ENCODE assay signal across 8 cellular contexts in the genomic region with DNA sequence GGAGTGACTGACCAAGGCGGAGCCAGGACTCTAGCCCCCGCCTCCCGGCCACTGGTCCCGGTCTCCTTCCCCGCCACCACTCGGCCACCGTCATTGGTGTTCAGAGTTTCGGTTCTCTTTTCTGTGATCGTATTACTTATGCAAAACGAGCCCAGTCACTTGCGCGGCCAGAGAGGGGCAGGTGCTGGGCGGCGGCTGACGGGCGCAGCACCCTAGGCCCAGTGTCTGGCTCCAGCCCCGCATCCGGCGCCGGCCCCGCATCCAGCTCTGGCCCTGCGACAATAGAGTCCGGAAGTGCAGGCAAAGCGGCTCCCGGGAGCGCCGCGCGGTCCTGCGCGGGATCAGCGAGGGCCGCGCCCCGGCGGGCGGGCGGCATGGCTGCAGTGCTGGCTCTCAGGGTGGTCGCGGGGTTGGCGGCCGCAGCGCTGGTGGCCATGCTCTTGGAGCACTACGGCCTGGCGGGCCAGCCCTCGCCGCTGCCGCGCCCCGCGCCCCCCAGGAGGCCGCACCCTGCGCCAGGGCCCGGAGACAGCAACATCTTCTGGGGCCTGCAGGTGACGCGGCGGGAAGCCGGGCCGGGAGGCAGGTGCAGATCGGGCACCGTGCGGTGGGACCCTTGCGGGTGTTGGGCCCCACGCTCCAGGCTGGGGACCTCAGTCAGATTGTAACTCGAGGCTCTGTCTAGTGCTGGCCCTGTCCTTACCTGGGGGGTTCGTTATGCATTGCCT. TPM values are rescaled to one million over a fixed set of nuclear protein-coding genes. Genes with fewer than 3 reads are reported as not detected.
DNase-seq lines count a peak whose midpoint lies in the region; ATAC-seq and TF ChIP-seq lines count a peak whose summit lies in the region.

A gene (plus strand): TSS at position 158 of the 728 bp plus-strand sequence. CDS start 217 bp downstream, at position 375.

- CTCF ChIA-PET in CD8-positive, alpha-beta T cell (lab: Charles Lee) = no interaction called here

- peak; percentile 76 for ATAC-seq in CD8-positive, alpha-beta T cell
- ATAC-seq in GM19372 (IDR thresholded peaks at IDR 0.05; ENCODE audit: low read depth, unreplicated experiment) (peak; percentile 91), HG03520 (IDR thresholded peaks at IDR 0.05; ENCODE audit: unreplicated experiment) (peak; percentile 88)

- H3K27me3 Mint-ChIP-seq in CD8-positive, alpha-beta T cell (ENCODE audit: low read depth) = no peaks in the 10 kb centered on the region

- no peak for TF ChIP-seq CTCF in CD8-positive, alpha-beta T cell (IDR thresholded peaks at IDR 0.05)
- TF ChIP-seq CTCF in OCI-LY3 (IDR thresholded peaks at IDR 0.05; ENCODE audit: low read depth, low read length) = no peak

- POLR2A ChIA-PET in CD8-positive, alpha-beta T cell (lab: Charles Lee) = interaction anchor here (1.3 to 1.5 kb wide), 2 partner anchors 11 to 27 kb away, joined by 5 to 9 read pairs; a partner anchor contains a TSS

- H3K36me3 Mint-ChIP-seq in CD8-positive, alpha-beta T cell = peaks cover 33% of the 10 kb centered on the region

- peak within 1 kb of the TSS; percentile 86 for H3K27ac Mint-ChIP-seq in CD8-positive, alpha-beta T cell

- H3K4me1 ChIP-seq in CD8-positive, alpha-beta T cell (ENCODE audit: insufficient read depth, low read length) = peaks cover 9% of the 10 kb centered on the region
- H3K4me1 ChIP-seq in OCI-LY3 (ENCODE audit: low read length) = peaks cover 14% of the 10 kb centered on the region

- peak; percentile 20 to 73 (median 51) for DNase-seq in CD8-positive, alpha-beta T cell
- peak; percentile 44 for DNase-seq in activated T-cell treated with anti-CD3 and anti-CD28 coated beads for 24 hours (ENCODE audit: low read depth)
- DNase-seq in epidermal melanocyte (ENCODE audit: insufficient read length, low spot score) = peak; percentile 58
- DNase-seq in midbrain (lab: John Stamatoyannopoulos, UW) = peak; percentile 69
- peak; percentile 37 for DNase-seq in stimulated activated CD8-positive, alpha-beta memory T cell treated with anti-CD3 and anti-CD28 coated beads, Interleukin-4, amount 100 ng/mL, for 24 hours (ENCODE audit: low read depth)

- H4K20me1 ChIP-seq in OCI-LY3 (ENCODE audit: insufficient read depth, low read length) = peaks cover 14% of the 10 kb centered on the region

- H3K9me3 ChIP-seq in CD8-positive, alpha-beta T cell (ENCODE audit: low read length) = no peaks in the 10 kb centered on the region
- H3K9me3 ChIP-seq in OCI-LY3 (ENCODE audit: insufficient read depth, low read length) = no peaks in the 10 kb centered on the region

- peaks cover 21% of the 10 kb centered on the region for H3K4me1 Mint-ChIP-seq in CD8-positive, alpha-beta T cell (ENCODE audit: low read depth)

- H3K9ac ChIP-seq in OCI-LY3 (ENCODE audit: low read length) = peak within 1 kb of the TSS; percentile 90

- intact Hi-C loops in CD8-positive, alpha-beta T cell (cut with DNase I, micrococcal nuclease) = loop anchor here (1.0 to 10.0 kb wide), 4 partner anchors 27 to 201 kb away; a partner anchor contains a TSS

- H3K4me2 ChIP-seq in OCI-LY3 (ENCODE audit: low read length) = peak within 1 kb of the TSS; percentile 90

- H3K79me2 ChIP-seq in OCI-LY3 (ENCODE audit: low read length) = peaks cover 28% of the 10 kb centered on the region

- H3K4me3 ChIP-seq in CD8-positive, alpha-beta T cell (ENCODE audit: low read depth, low read length) = peak within 1 kb of the TSS; percentile 83
- peak within 1 kb of the TSS; percentile 82 for H3K4me3 ChIP-seq in OCI-LY3 (ENCODE audit: low read length)

- H2AFZ ChIP-seq in OCI-LY3 (ENCODE audit: low read depth, low read length) = peak within 1 kb of the TSS; percentile 95

- H3K9me3 Mint-ChIP-seq in CD8-positive, alpha-beta T cell = no peaks in the 10 kb centered on the region

- no peaks in the 10 kb centered on the region for H3K27me3 ChIP-seq in CD8-positive, alpha-beta T cell (ENCODE audit: insufficient read depth, low read length)
- no peaks in the 10 kb centered on the region for H3K27me3 ChIP-seq in OCI-LY3 (ENCODE audit: low read depth, low read length)

- peak within 1 kb of the TSS; percentile 66 for H3K27ac ChIP-seq in CD8-positive, alpha-beta T cell (ENCODE audit: low read depth, low read length)
- H3K27ac ChIP-seq in OCI-LY3 (ENCODE audit: low read length) = peak within 1 kb of the TSS; percentile 67

- peaks cover 3% of the 10 kb centered on the region for H3K36me3 ChIP-seq in CD8-positive, alpha-beta T cell (ENCODE audit: insufficient read depth, low read length)
- H3K36me3 ChIP-seq in OCI-LY3 (replicated peaks; ENCODE audit: low read depth, low read length) = peaks cover 28% of the 10 kb centered on the region

- peak within 1 kb of the TSS; percentile 94 for H3K4me3 Mint-ChIP-seq in CD8-positive, alpha-beta T cell

RNA-seq across cellular contexts. Expression of the gene that starts here (rescaled TPM):
- total RNA-seq in CD8-positive, alpha-beta T cell = 10 to 100 TPM; 23.0 to 25.5 TPM

Comparison
In these comparisons a context has a peak if more than half of its experiments do, and no peak if none do; other contexts are left out.
1. Peak in every context shown above with its lines: DNase-seq, ATAC-seq, H3K4me3 ChIP-seq and H3K27ac ChIP-seq.